8 cellular contexts compared by ENCODE assay signal in the genomic region with DNA sequence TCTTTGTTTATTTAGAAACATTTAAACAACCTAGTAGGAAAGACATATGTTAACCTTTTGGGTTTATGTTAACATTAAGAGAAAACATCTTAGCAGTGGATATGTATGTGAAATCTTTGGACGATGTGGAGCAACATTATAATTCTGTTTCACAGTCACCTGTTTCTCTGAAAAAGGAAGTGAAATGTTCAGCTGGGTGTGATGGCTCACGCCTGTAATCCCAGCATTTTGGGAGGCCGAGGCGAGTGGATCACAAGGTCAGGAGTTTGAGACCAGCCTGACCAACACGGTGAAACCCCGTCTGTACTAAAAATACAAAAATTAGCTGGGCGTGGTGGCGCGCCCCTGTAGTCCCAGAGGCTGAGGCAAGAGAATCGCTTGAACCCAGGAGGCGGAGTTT. TPM values are rescaled to one million over a fixed set of nuclear protein-coding genes. Genes with fewer than 3 reads are reported as not detected.
DNase-seq lines count a peak whose midpoint lies in the region; ATAC-seq and TF ChIP-seq lines count a peak whose summit lies in the region.
"Not testable (repeated sequence)": the region's sequence is repeated elsewhere in the genome, so short reads cannot be mapped to it uniquely, and the experiment has no call there.

No MANE protein-coding gene starts in this region.

- H3K9me3 Mint-ChIP-seq in HFFc6; chondrocyte (ENCODE audit: low read depth); naive thymus-derived CD4-positive, alpha-beta T cell; stimulated activated naive CD8-positive, alpha-beta T cell treated with anti-CD3 and anti-CD28 coated beads, Interleukin-15, Interleukin-2, amounts not matched to agents 100 ng/mL and 50 ng/mL, for 24 hours: not testable (repeated sequence)
- peaks cover 12% of the 10 kb centered on the region for H3K9me3 Mint-ChIP-seq in activated CD8-positive, alpha-beta T cell treated with anti-CD3 and anti-CD28 coated beads for 36 hours

- not testable (repeated sequence) for H3K27me3 ChIP-seq in heart right ventricle; naive thymus-derived CD4-positive, alpha-beta T cell (ENCODE audit: control insufficient read depth in 2 of 2, insufficient read depth in 2 of 2, low read length in 2 of 2)

- peaks cover 29% of the 10 kb centered on the region for H3K36me3 Mint-ChIP-seq in HFFc6 (ENCODE audit: low read depth)
- peaks cover 43% of the 10 kb centered on the region for H3K36me3 Mint-ChIP-seq in activated CD8-positive, alpha-beta T cell treated with anti-CD3 and anti-CD28 coated beads for 36 hours (ENCODE audit: low read depth)
- not testable (repeated sequence) for H3K36me3 Mint-ChIP-seq in chondrocyte (ENCODE audit: low read depth)
- peaks cover 0 to 30% (median 21%) of the 10 kb centered on the region in 5 donors for H3K36me3 Mint-ChIP-seq in naive thymus-derived CD4-positive, alpha-beta T cell
- peaks cover 47% of the 10 kb centered on the region for H3K36me3 Mint-ChIP-seq in stimulated activated naive CD8-positive, alpha-beta T cell treated with anti-CD3 and anti-CD28 coated beads, Interleukin-15, Interleukin-2, amounts not matched to agents 100 ng/mL and 50 ng/mL, for 24 hours (ENCODE audit: low read depth)

- not testable (repeated sequence) for ATAC-seq in activated CD8-positive, alpha-beta T cell treated with anti-CD3 and anti-CD28 coated beads for 36 hours; heart right ventricle; naive thymus-derived CD4-positive, alpha-beta T cell

- intact Hi-C loops in activated CD8-positive, alpha-beta T cell treated with anti-CD3 and anti-CD28 coated beads for 36 hours (cut with micrococcal nuclease) = loop anchor here (5.0 kb wide), 1 partner anchor 40 kb away; no protein-coding TSS in a partner anchor
- intact Hi-C loops in heart right ventricle (cut with DNase I) = loop anchor here in 4 of 10 donors (5.0 to 10.0 kb wide), 4 partner anchors 35 to 153 kb away; no protein-coding TSS in a partner anchor
- intact Hi-C loops in naive thymus-derived CD4-positive, alpha-beta T cell (cut with micrococcal nuclease) = loop anchor here (5.0 to 10.0 kb wide), 3 partner anchors 260 to 1463 kb away; a partner anchor contains a TSS

- 88% methylated on average over 11 of the region's 11 CpGs for WGBS in heart right ventricle, 2 donors

- H3K4me3 ChIP-seq in heart right ventricle = peak overlapping the region; percentile 59 to 99 (median 90)
- not testable (repeated sequence) for H3K4me3 ChIP-seq in naive thymus-derived CD4-positive, alpha-beta T cell (ENCODE audit: low read length)

- H3K4me1 Mint-ChIP-seq in HFFc6 (ENCODE audit: low read depth) = peaks cover 45% of the 10 kb centered on the region
- H3K4me1 Mint-ChIP-seq in activated CD8-positive, alpha-beta T cell treated with anti-CD3 and anti-CD28 coated beads for 36 hours (ENCODE audit: low read depth) = peaks cover 35% of the 10 kb centered on the region
- H3K4me1 Mint-ChIP-seq in chondrocyte (ENCODE audit: low read depth) = peaks cover 48% of the 10 kb centered on the region
- peaks cover 16 to 66% (median 53%) of the 10 kb centered on the region in 7 donors for H3K4me1 Mint-ChIP-seq in naive thymus-derived CD4-positive, alpha-beta T cell
- H3K4me1 Mint-ChIP-seq in stimulated activated naive CD8-positive, alpha-beta T cell treated with anti-CD3 and anti-CD28 coated beads, Interleukin-15, Interleukin-2, amounts not matched to agents 100 ng/mL and 50 ng/mL, for 24 hours (ENCODE audit: low read depth) = peaks cover 49% of the 10 kb centered on the region

- TF ChIP-seq CTCF in C4-2B (conservative IDR thresholded peaks at IDR 0.05); HFFc6 (IDR thresholded peaks at IDR 0.05); activated CD8-positive, alpha-beta T cell treated with anti-CD3 and anti-CD28 coated beads for 36 hours (IDR thresholded peaks at IDR 0.05); chondrocyte (IDR thresholded peaks at IDR 0.05); heart right ventricle (IDR thresholded peaks at IDR 0.05): not testable (repeated sequence)

- CTCF ChIA-PET in activated CD8-positive, alpha-beta T cell treated with anti-CD3 and anti-CD28 coated beads for 36 hours (lab: Charles Lee); naive thymus-derived CD4-positive, alpha-beta T cell (lab: Charles Lee): not testable (repeated sequence)

- H3K27ac Mint-ChIP-seq in HFFc6 (peak overlapping the region; percentile 100), chondrocyte (ENCODE audit: unreplicated experiment) (peak overlapping the region; percentile 96)
- H3K27ac Mint-ChIP-seq in activated CD8-positive, alpha-beta T cell treated with anti-CD3 and anti-CD28 coated beads for 36 hours = peak overlapping the region; percentile 88
- peak overlapping the region; percentile 53 to 98 (median 95) for H3K27ac Mint-ChIP-seq in naive thymus-derived CD4-positive, alpha-beta T cell
- peak overlapping the region; percentile 97 for H3K27ac Mint-ChIP-seq in stimulated activated naive CD8-positive, alpha-beta T cell treated with anti-CD3 and anti-CD28 coated beads, Interleukin-15, Interleukin-2, amounts not matched to agents 100 ng/mL and 50 ng/mL, for 24 hours

- peaks cover 0 to 24% (median 0%) of the 10 kb centered on the region in 9 donors for H3K36me3 ChIP-seq in heart right ventricle
- not testable (repeated sequence) for H3K36me3 ChIP-seq in naive thymus-derived CD4-positive, alpha-beta T cell (ENCODE audit: control insufficient read depth in 2 of 3, insufficient read depth in 3 of 3, low read length in 3 of 3)

- peaks cover 0 to 63% (median 51%) of the 10 kb centered on the region in 9 donors for H3K4me1 ChIP-seq in heart right ventricle
- H3K4me1 ChIP-seq in naive thymus-derived CD4-positive, alpha-beta T cell (ENCODE audit: control insufficient read depth in 2 of 2, insufficient read depth in 2 of 2, low read length in 2 of 2) = not testable (repeated sequence)

- peak overlapping the region; percentile 97 for H3K4me3 Mint-ChIP-seq in HFFc6
- H3K4me3 Mint-ChIP-seq in activated CD8-positive, alpha-beta T cell treated with anti-CD3 and anti-CD28 coated beads for 36 hours = peak overlapping the region; percentile 86
- H3K4me3 Mint-ChIP-seq in chondrocyte (ENCODE audit: unreplicated experiment) = peak overlapping the region; percentile 95
- H3K4me3 Mint-ChIP-seq in naive thymus-derived CD4-positive, alpha-beta T cell = peak overlapping the region; percentile 85 to 99 (median 96)
- H3K4me3 Mint-ChIP-seq in stimulated activated naive CD8-positive, alpha-beta T cell treated with anti-CD3 and anti-CD28 coated beads, Interleukin-15, Interleukin-2, amounts not matched to agents 100 ng/mL and 50 ng/mL, for 24 hours = peak overlapping the region; percentile 96

- POLR2A ChIA-PET in activated CD8-positive, alpha-beta T cell treated with anti-CD3 and anti-CD28 coated beads for 36 hours (lab: Charles Lee); naive thymus-derived CD4-positive, alpha-beta T cell (lab: Charles Lee): not testable (repeated sequence)

- not testable (repeated sequence) for H3K9me3 ChIP-seq in heart right ventricle; naive thymus-derived CD4-positive, alpha-beta T cell (ENCODE audit: control insufficient read depth in 2 of 3, low read length in 3 of 3)

- not testable (repeated sequence) for H3K27me3 Mint-ChIP-seq in HFFc6 (ENCODE audit: insufficient read depth); activated CD8-positive, alpha-beta T cell treated with anti-CD3 and anti-CD28 coated beads for 36 hours; chondrocyte (ENCODE audit: low read depth); naive thymus-derived CD4-positive, alpha-beta T cell; stimulated activated naive CD8-positive, alpha-beta T cell treated with anti-CD3 and anti-CD28 coated beads, Interleukin-15, Interleukin-2, amounts not matched to agents 100 ng/mL and 50 ng/mL, for 24 hours

- peak overlapping the region; percentile 22; the same call in 1 of the 2 replicates for H3K27ac ChIP-seq in C4-2B
- H3K27ac ChIP-seq in heart right ventricle = peak overlapping the region in 9 of 10 donors; percentile 87 to 97 (median 95)
- H3K27ac ChIP-seq in naive thymus-derived CD4-positive, alpha-beta T cell (ENCODE audit: low read depth, low read length) = not testable (repeated sequence)

- DNase-seq in HFFc6; activated CD8-positive, alpha-beta T cell treated with anti-CD3 and anti-CD28 coated beads for 36 hours; chondrocyte (ENCODE audit: low spot score); heart right ventricle; naive thymus-derived CD4-positive, alpha-beta T cell: not testable (repeated sequence)
- DNase-seq in OCI-M1 (lab: John Stamatoyannopoulos, UW) = peak; percentile 42

RNA-seq across cellular contexts. Expression of a gene that starts 1.5 kb away (rescaled TPM):
- 100 to 1,000 TPM in 3 of 6 experiments, 10 to 100 TPM in 3; 89.1 to 119 (median 99.0) TPM for total RNA-seq in HFFc6 (2021; fragmentation: NEBNext Ultra II Directional; extraction: Animal tissue kit (Norgen Biotek cat#: 25700))
- total RNA-seq in activated CD8-positive, alpha-beta T cell treated with anti-CD3 and anti-CD28 coated beads for 36 hours = 10 to 100 TPM; 44.8 to 46.8 TPM
- total RNA-seq in chondrocyte (72.9 to 91.8 TPM (median 89.3 TPM) in 3 replicates), heart right ventricle (100 to 1,000 TPM in 3 of 10 donors, 10 to 100 TPM in 7; 66.7 to 122 (median 87.4) TPM)
- polyA plus RNA-seq in heart right ventricle = 10 to 100 TPM; 32.9 to 50.9 TPM
- total RNA-seq in naive thymus-derived CD4-positive, alpha-beta T cell = 10 to 100 TPM; 21.1 to 39.5 (median 24.7) TPM
- polyA plus RNA-seq in naive thymus-derived CD4-positive, alpha-beta T cell = 10 to 100 TPM; 20.3 to 27.7 TPM
